Comparison of ENCODE assay signal across 9 cellular contexts in the genomic region with DNA sequence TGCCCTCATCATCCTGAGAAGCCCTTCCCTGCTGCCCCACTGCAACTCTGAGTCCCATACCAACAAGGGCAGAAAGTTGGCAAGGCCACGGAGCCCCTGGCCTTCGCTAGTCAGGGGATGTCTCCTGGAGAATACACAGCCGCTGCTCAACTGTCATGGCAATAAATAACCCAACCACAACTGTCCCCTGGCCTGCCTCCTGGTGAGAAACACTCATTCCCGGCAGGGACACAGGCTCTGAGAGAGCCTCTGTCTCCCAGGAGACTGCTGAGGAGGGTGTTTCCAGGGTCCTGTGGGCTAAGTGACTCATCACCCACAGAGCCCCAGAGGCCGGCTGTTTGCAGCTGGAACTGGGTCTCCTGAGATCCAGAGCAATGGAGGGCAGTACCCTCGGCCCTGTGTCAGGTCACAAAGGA.
DNase-seq lines count a peak whose midpoint lies in the region; ATAC-seq, FAIRE-seq and TF ChIP-seq lines count a peak whose summit lies in the region.
"Had no signal": no experiment of that assay in that cellular context is flagged by ENCODE, and none has a peak within 500 bp of the region (broad histone marks: within the 10 kb centered on the region; RNA-seq: fewer than 3 reads in every experiment).

No MANE protein-coding gene starts in this region.

- H3K27me3 ChIP-seq in vagina, result no peaks in the 10 kb centered on the region

- TF ChIP-seq CTCF in fibroblast of villous mesenchyme (IDR thresholded peaks at IDR 0.05; ENCODE audit: insufficient read depth, low read depth, low read length), result no peak
- no peak for TF ChIP-seq CTCF in vagina (IDR thresholded peaks at IDR 0.05)

- peak; percentile 74 for FAIRE-seq in HTR-8/SVneo (lab: Jason Lieb, UNC)
- FAIRE-seq: endometrium had no signal

- no peaks in the 10 kb centered on the region for H3K9me3 ChIP-seq in vagina

- peak; percentile 61 for ATAC-seq in GM21576 (IDR thresholded peaks at IDR 0.05; ENCODE audit: unreplicated experiment)

- H3K4me3 ChIP-seq in fibroblast of villous mesenchyme (ENCODE audit: low read depth, low read length) (no peak overlapping the region), vagina (no peak overlapping the region)

- H3K36me3 ChIP-seq in vagina, result no peaks in the 10 kb centered on the region

- TF ChIP-seq POLR2A in vagina (IDR thresholded peaks at IDR 0.05), result no peak

- H3K4me1 ChIP-seq in vagina, result peaks cover 6% of the 10 kb centered on the region

- intact Hi-C loops in vagina (cut with DNase I), result no loop called here

- DNase-seq in EH (ENCODE audit: low read depth) (peak; percentile 95), HTR-8/SVneo (ENCODE audit: insufficient read length, low spot score) (peak; percentile 87), fibroblast of villous mesenchyme (ENCODE audit: low read depth) (peak; percentile 93), nucleus accumbens (lab: John Stamatoyannopoulos, UW) (no peak), vagina (ENCODE audit: extremely low spot score in 2 of 2) (no peak)
- no peak for DNase-seq in stimulated activated CD4-positive, alpha-beta T cell treated with anti-CD3 and anti-CD28 coated beads, Interleukin-4, amount 100 ng/mL, for 24 hours
- no peak for DNase-seq in activated naive CD4-positive, alpha-beta T cell treated with Interleukin-2 at 50 U/mL for 16 hours

- H3K27ac ChIP-seq in vagina, result no peak overlapping the region

Comparison
In these comparisons a context has a peak if more than half of its experiments do, and no peak if none do; other contexts are left out.
1. DNase-seq: peak in EH (single experiment), HTR-8/SVneo (single experiment) and fibroblast of villous mesenchyme (single experiment); none in nucleus accumbens (0 of 56), vagina (0 of 2), stimulated activated CD4-positive, alpha-beta T cell treated with anti-CD3 and anti-CD28 coated beads, Interleukin-4, amount 100 ng/mL, for 24 hours (single experiment) and activated naive CD4-positive, alpha-beta T cell treated with Interleukin-2 at 50 U/mL for 16 hours (single experiment).